Comparison of ENCODE assay signal across 8 cellular contexts in the genomic region with DNA sequence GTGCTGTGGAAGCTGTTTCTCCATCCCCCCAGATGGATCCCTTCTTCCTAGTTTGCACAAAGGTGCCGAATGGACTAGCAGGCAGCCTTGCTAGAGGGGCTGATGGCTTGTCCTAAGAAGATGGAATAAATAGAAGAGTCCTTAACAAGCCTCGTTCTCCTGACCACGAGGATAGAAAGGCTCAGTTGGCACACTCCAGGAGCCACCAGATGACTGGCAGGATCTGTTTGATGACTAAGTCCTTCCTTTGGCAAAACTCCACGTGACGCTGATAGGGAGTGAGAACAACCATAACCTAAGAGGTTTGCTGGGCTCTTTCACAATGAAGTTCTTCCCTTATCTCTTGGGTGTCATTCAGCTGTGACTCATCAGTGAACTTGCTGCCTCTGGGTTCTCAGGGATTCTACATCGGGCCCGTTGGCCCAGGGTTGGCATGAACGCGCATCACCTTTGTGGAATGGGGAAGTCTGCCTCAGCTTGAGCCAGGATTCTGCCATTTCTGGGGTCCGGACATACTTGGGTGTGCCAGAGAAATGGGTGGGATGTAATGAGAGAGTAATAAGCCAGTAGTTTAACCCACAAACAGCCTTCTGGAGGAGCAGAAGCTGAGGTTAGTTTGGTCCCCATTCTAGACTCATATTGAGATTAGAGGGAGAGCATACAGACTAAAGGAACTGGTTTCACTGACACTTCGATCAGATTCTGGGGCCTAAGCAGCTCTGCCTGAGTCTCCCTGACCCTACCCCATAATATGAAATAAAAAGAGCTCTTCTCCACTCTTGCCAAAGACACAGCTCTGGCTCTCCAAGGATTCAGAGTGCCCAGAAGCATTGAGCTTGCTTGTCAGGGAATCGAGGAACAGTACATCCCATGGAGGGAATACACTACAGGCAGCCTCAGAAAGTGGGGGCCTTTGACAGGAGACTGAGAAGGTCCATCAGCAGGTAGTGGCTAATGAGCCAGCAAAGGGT. TPM values are rescaled to one million over a fixed set of nuclear protein-coding genes. Genes with fewer than 3 reads are reported as not detected.
DNase-seq lines count a peak whose midpoint lies in the region; ATAC-seq and TF ChIP-seq lines count a peak whose summit lies in the region.

No MANE protein-coding gene starts in this region.

- POLR2A ChIA-PET in RWPE1 (lab: Yijun Ruan, JAX; ENCODE audit: low non-redundant PET) (no interaction called here), OCI-LY7 (lab: Charles Lee) (interaction anchor here (0.6 to 1.2 kb wide), 3 partner anchors 132 to 215 kb away, joined by 3 to 4 read pairs (median 4); no protein-coding TSS in a partner anchor)

- H3K36me3 ChIP-seq in psoas muscle (ENCODE audit: insufficient read depth in 1 of 2, low read depth in 1 of 2) (no peaks in the 10 kb centered on the region), OCI-LY7 (ENCODE audit: insufficient read depth, low read length) (no peaks in the 10 kb centered on the region)

- H3K27ac ChIP-seq in RWPE1 (peak overlapping the region; percentile 69), psoas muscle (no peak overlapping the region), OCI-LY7 (ENCODE audit: low read depth, low read length, poor library complexity, severe bottlenecking) (no peak overlapping the region)

- H3K4me2 ChIP-seq in OCI-LY7 (ENCODE audit: low read length): no peak overlapping the region

- ATAC-seq in psoas muscle: peak; percentile 80 to 85 (median 84)
- ATAC-seq in HG03045 (IDR thresholded peaks at IDR 0.05; ENCODE audit: unreplicated experiment): no peak

- peak; percentile 97 for DNase-seq in ELR (ENCODE audit: low read depth)
- peak; percentile 95 for DNase-seq in RWPE1 (ENCODE audit: low spot score)
- peak; percentile 99 for DNase-seq in fibroblast of peridontal ligament (ENCODE audit: extremely low read depth)
- DNase-seq in psoas muscle: peak; percentile 57 to 79
- DNase-seq in OCI-LY7 (ENCODE audit: low spot score): no peak
- no peak for DNase-seq in effector CD4-positive, alpha-beta T cell
- no peak for DNase-seq in NCI-H1436 (lab: John Stamatoyannopoulos, UW)

- no peaks in the 10 kb centered on the region for H3K79me2 ChIP-seq in OCI-LY7 (ENCODE audit: insufficient read depth, low read depth, low read length)

- CTCF ChIA-PET in RWPE1 (lab: Yijun Ruan, JAX): interaction anchor here (0.7 to 5.4 kb wide), 3 partner anchors 28 to 266 kb away, joined by 3 to 32 read pairs (median 7); no protein-coding TSS in a partner anchor
- CTCF ChIA-PET in OCI-LY7 (lab: Charles Lee; ENCODE audit: unreplicated experiment): interaction anchor here (1.0 kb wide), 1 partner anchor 13 kb away, joined by 3 read pairs; no protein-coding TSS in a partner anchor

- no peak for TF ChIP-seq CTCF in RWPE1 (conservative IDR thresholded peaks at IDR 0.05; ENCODE audit: low read depth)
- TF ChIP-seq CTCF in psoas muscle (IDR thresholded peaks at IDR 0.05): no peak
- no peak for TF ChIP-seq CTCF in OCI-LY7 (conservative IDR thresholded peaks at IDR 0.05; ENCODE audit: low read length)

- no TSS peak for BruUV-seq in OCI-LY7 (replicated peaks; lab: Mats Ljungman, UMichigan)

- H2AFZ ChIP-seq in OCI-LY7 (ENCODE audit: low read length): no peak overlapping the region

- H3K27me3 ChIP-seq in psoas muscle (ENCODE audit: insufficient read depth in 3 of 3, low read length in 2 of 3): peaks cover 0 to 46% (median 14%) of the 10 kb centered on the region in 3 donors

- intact Hi-C loops in psoas muscle (cut with DNase I): no loop called here
- intact Hi-C loops in OCI-LY7 (cut with micrococcal nuclease; ENCODE audit: unreplicated experiment): no loop called here

- H3K4me1 ChIP-seq in psoas muscle (peaks cover 9% of the 10 kb centered on the region), OCI-LY7 (ENCODE audit: insufficient read depth, low read length, poor library complexity, severe bottlenecking) (peaks cover 14% of the 10 kb centered on the region)

- H3K9me3 ChIP-seq in psoas muscle (no peaks in the 10 kb centered on the region), OCI-LY7 (ENCODE audit: low read length) (no peaks in the 10 kb centered on the region)

- no peaks in the 10 kb centered on the region for H4K20me1 ChIP-seq in OCI-LY7 (ENCODE audit: insufficient read depth, low read length)

- no peak overlapping the region for H3K4me3 ChIP-seq in psoas muscle
- H3K4me3 ChIP-seq in OCI-LY7 (ENCODE audit: low read depth, low read length, poor library complexity, severe bottlenecking): no peak overlapping the region

- 34 to 36% (median 36%) methylated on average over 12 of the region's 12 CpGs for WGBS in psoas muscle, 3 donors

- no peaks in the 10 kb centered on the region for H3K9me2 ChIP-seq in OCI-LY7 (ENCODE audit: insufficient read depth, low read length)

RNA-seq across cellular contexts. Expression of gene MELTF, which starts 2.0 kb away (rescaled TPM):
- under 1 TPM; 0.54 to 0.97 (median 0.72) TPM for total RNA-seq in psoas muscle
- under 1 TPM; 0.23 to 0.55 (median 0.44) TPM for polyA plus RNA-seq in psoas muscle
- total RNA-seq in OCI-LY7 (2014; rRNA removed; shearing (Covaris generic)): 7.4 and 9.6 TPM in 2 replicates
- total RNA-seq in OCI-LY7 (2022): 13.8 and 14.6 TPM in 2 replicates

Comparison
In these comparisons a context has a peak if more than half of its experiments do, and no peak if none do; other contexts are left out.
1. DNase-seq: peak in ELR (single experiment), RWPE1 (single experiment), fibroblast of peridontal ligament (single experiment) and psoas muscle (2 of 2); none in OCI-LY7 (single experiment), effector CD4-positive, alpha-beta T cell (single experiment) and NCI-H1436 (single experiment).
2. RNA of gene MELTF, which starts 2.0 kb away (total RNA-seq): 7.4 to 14.6 TPM in OCI-LY7; 0.54 to 0.97 TPM in psoas muscle; every median in the first group is over 4 times any median in the second.